ENCODE assay signal across 1 cellular context in genomic region chr14:48536318-48536717, GRCh38.
TF ChIP-seq lines count a peak whose summit lies in the region.

No MANE protein-coding gene starts in this region.

TF ChIP-seq in HepG2, 621 proteins besides CTCF, POLR2A, EP300 and RAD21 (continued from another document):
- no peak for TF ChIP-seq PBX2 (CRISPR knock-in tag; IDR thresholded peaks at IDR 0.05)
- TF ChIP-seq ZC3H13 (CRISPR knock-in tag; IDR thresholded peaks at IDR 0.05), result no peak
- no peak for TF ChIP-seq ATF5 (CRISPR knock-in tag; IDR thresholded peaks at IDR 0.05; ENCODE audit: low read depth)
- no peak for TF ChIP-seq ZNF275 (CRISPR knock-in tag; IDR thresholded peaks at IDR 0.05; ENCODE audit: borderline replicate concordance)
- no peak for TF ChIP-seq TERF1 (CRISPR knock-in tag; IDR thresholded peaks at IDR 0.05)
- TF ChIP-seq ETV6 (CRISPR knock-in tag; conservative IDR thresholded peaks at IDR 0.05), result no peak
- no peak for TF ChIP-seq ZNF883 (CRISPR knock-in tag; IDR thresholded peaks at IDR 0.05; ENCODE audit: not compliant biosample characterization)
